ENCODE assay signal across 2 cellular contexts in genomic region chr1:2104621-2105427, GRCh38.
TF ChIP-seq lines count a peak whose summit lies in the region.

No MANE protein-coding gene starts in this region.

TF ChIP-seq in K562, 482 proteins besides CTCF, POLR2A, EP300 and RAD21 (continued from another document):
- TF ChIP-seq ZNF398 (CRISPR knock-in tag; IDR thresholded peaks at IDR 0.05) (no peak), SIN3B (IDR thresholded peaks at IDR 0.05; ENCODE audit: low read depth) (no peak), CBFA2T2 (conservative IDR thresholded peaks at IDR 0.05) (0 out of 2 replicates have a peak, but pooled peaks have one; percentile 13)

TF ChIP-seq in HepG2, 621 proteins besides CTCF, POLR2A, EP300 and RAD21 (continued from another document and continues in another):
- TF ChIP-seq ELK4 (CRISPR knock-in tag; IDR thresholded peaks at IDR 0.05; ENCODE audit: borderline replicate concordance) (no peak), ZNF367 (CRISPR knock-in tag; IDR thresholded peaks at IDR 0.05; ENCODE audit: borderline replicate concordance) (no peak), ZNF883 (CRISPR knock-in tag; IDR thresholded peaks at IDR 0.05; ENCODE audit: not compliant biosample characterization) (no peak), ATF7-NPFF (CRISPR knock-in tag; IDR thresholded peaks at IDR 0.05; ENCODE audit: low read depth) (no peak), SRF (IDR thresholded peaks at IDR 0.05; ENCODE audit: low read depth, low read length) (no peak), ZNF234 (CRISPR knock-in tag; conservative IDR thresholded peaks at IDR 0.05) (no peak), GLMP (CRISPR knock-in tag; IDR thresholded peaks at IDR 0.05; ENCODE audit: borderline replicate concordance) (no peak), FOXA1 (IDR thresholded peaks at IDR 0.05) (no peak), FOXA1 (CRISPR knock-in tag; IDR thresholded peaks at IDR 0.05) (peak; percentile 74), ZNF292 (CRISPR knock-in tag; IDR thresholded peaks at IDR 0.05; ENCODE audit: borderline replicate concordance, low read depth) (no peak), ETV6 (CRISPR knock-in tag; conservative IDR thresholded peaks at IDR 0.05) (no peak), CAMTA2 (CRISPR knock-in tag; IDR thresholded peaks at IDR 0.05; ENCODE audit: borderline replicate concordance) (no peak), ZNF160 (CRISPR knock-in tag; IDR thresholded peaks at IDR 0.05) (0 out of 2 replicates have a peak, but pooled peaks have one; percentile 12), ZNF614 (CRISPR knock-in tag; IDR thresholded peaks at IDR 0.05; ENCODE audit: borderline replicate concordance) (0 out of 2 replicates have a peak, but pooled peaks have one; percentile 28), SMARCC2 (IDR thresholded peaks at IDR 0.05) (no peak), ZNF710 (CRISPR knock-in tag; IDR thresholded peaks at IDR 0.05; ENCODE audit: borderline replicate concordance) (peak; percentile 42; the same call in 1 of the 2 replicates), RFX1 (IDR thresholded peaks at IDR 0.05) (no peak), MIER3 (CRISPR knock-in tag; IDR thresholded peaks at IDR 0.05; ENCODE audit: borderline replicate concordance) (peak; percentile 55; the same call in 1 of the 2 replicates), EEA1 (CRISPR knock-in tag; IDR thresholded peaks at IDR 0.05; ENCODE audit: borderline replicate concordance) (no peak), ZNF263 (CRISPR knock-in tag; IDR thresholded peaks at IDR 0.05) (no peak), ZBTB44 (CRISPR knock-in tag; IDR thresholded peaks at IDR 0.05) (no peak), HDAC2 (CRISPR knock-in tag; IDR thresholded peaks at IDR 0.05) (peak; percentile 61), PCBP2 (optimal IDR thresholded peaks at IDR 0.05; ENCODE audit: low read depth, low read length, poor library complexity, severe bottlenecking) (no peak), ZNF570 (CRISPR knock-in tag; IDR thresholded peaks at IDR 0.05; ENCODE audit: borderline replicate concordance) (no peak), HOMEZ (CRISPR knock-in tag; IDR thresholded peaks at IDR 0.05; ENCODE audit: low read depth) (no peak; the same call in 1 of the 2 replicates), AFF4 (CRISPR knock-in tag; IDR thresholded peaks at IDR 0.05) (no peak), NFE2 (CRISPR knock-in tag; IDR thresholded peaks at IDR 0.05) (no peak), SIN3A (IDR thresholded peaks at IDR 0.05; ENCODE audit: borderline replicate concordance, low read depth, low read length) (0 out of 2 replicates have a peak, but pooled peaks have one; percentile 32), RFXANK (CRISPR knock-in tag; IDR thresholded peaks at IDR 0.05) (0 out of 2 replicates have a peak, but pooled peaks have one; percentile 44), ZFP91 (CRISPR knock-in tag; IDR thresholded peaks at IDR 0.05; ENCODE audit: borderline replicate concordance) (peak; percentile 54; the same call in 1 of the 2 replicates), TRIM24 (CRISPR knock-in tag; IDR thresholded peaks at IDR 0.05) (no peak), ARNT (IDR thresholded peaks at IDR 0.05) (no peak), ZNF773 (CRISPR knock-in tag; IDR thresholded peaks at IDR 0.05; ENCODE audit: borderline replicate concordance) (no peak), CENPBD1 (CRISPR knock-in tag; IDR thresholded peaks at IDR 0.05; ENCODE audit: borderline replicate concordance, low read depth) (no peak), XRCC5 (optimal IDR thresholded peaks at IDR 0.05; ENCODE audit: low read length) (no peak), LCORL (IDR thresholded peaks at IDR 0.05) (no peak), LCORL (CRISPR knock-in tag; IDR thresholded peaks at IDR 0.05) (peak; percentile 56; the same call in 1 of the 2 replicates), ZSCAN22 (CRISPR knock-in tag; IDR thresholded peaks at IDR 0.05) (no peak), SMAD1 (CRISPR knock-in tag; IDR thresholded peaks at IDR 0.05; ENCODE audit: borderline replicate concordance, low read depth) (no peak), ZBTB43 (CRISPR knock-in tag; conservative IDR thresholded peaks at IDR 0.05) (no peak), ZNF335 (CRISPR knock-in tag; IDR thresholded peaks at IDR 0.05) (peak; percentile 62; the same call in 1 of the 2 replicates), DNMT3B (CRISPR knock-in tag; conservative IDR thresholded peaks at IDR 0.05) (no peak), FOXC1 (CRISPR knock-in tag; IDR thresholded peaks at IDR 0.05; ENCODE audit: borderline replicate concordance) (0 out of 2 replicates have a peak, but pooled peaks have one; percentile 15), IKZF1 (IDR thresholded peaks at IDR 0.05) (no peak), ZNF446 (CRISPR knock-in tag; IDR thresholded peaks at IDR 0.05) (no peak), HNF4A (CRISPR knock-in tag; IDR thresholded peaks at IDR 0.05) (peak; percentile 71), PAF1 (CRISPR knock-in tag; IDR thresholded peaks at IDR 0.05) (no peak), ZNF274 (CRISPR knock-in tag; IDR thresholded peaks at IDR 0.05) (peak; percentile 72), PATZ1 (CRISPR knock-in tag; IDR thresholded peaks at IDR 0.05) (peak; percentile 52; the same call in 1 of the 2 replicates), FOXM1 (CRISPR knock-in tag; IDR thresholded peaks at IDR 0.05) (no peak)
